Comparison of ENCODE assay signal across 21 cellular contexts in genomic region chr9:89949116-89949515, GRCh38.
"Had no signal": no experiment of that assay in that cellular context is flagged by ENCODE, and none has a peak within 500 bp of the region (broad histone marks: within the 10 kb centered on the region; RNA-seq: fewer than 3 reads in every experiment).

No MANE protein-coding gene starts in this region.

- H3K27ac ChIP-seq: SJSA1, SK-N-MC had no signal

- H3K27me3 ChIP-seq: SJSA1 had no signal

- H3K4me3 ChIP-seq: SJSA1, SK-N-MC had no signal

- DNase-seq: KBM-7, MV-4-11, NCI-H1048, NCI-H1105, NCI-H1417, NCI-H146, NCI-H187, NCI-H2029, NCI-H2081 treated with DMSO at 0.1 percent for 48 hours, NCI-H2171, NCI-H226, NCI-H446, NCI-H510A, NCI-H524 treated with DMSO at 0.1 percent for 48 hours, NCI-H69, NCI-H774, Right ventricle myocardium superior, RPMI8226, SIG-M5 had no signal

- H3K36me3 ChIP-seq: SJSA1 had no signal

- H3K9me3 ChIP-seq: SJSA1 had no signal
